ENCODE assay signal across 8 cellular contexts in genomic region chr12:67650528-67651379, GRCh38. TPM values are rescaled to one million over a fixed set of nuclear protein-coding genes. Genes with fewer than 3 reads are reported as not detected.
DNase-seq lines count a peak whose midpoint lies in the region; ATAC-seq and TF ChIP-seq lines count a peak whose summit lies in the region.

No MANE protein-coding gene starts in this region.

- H3K9ac ChIP-seq in subcutaneous abdominal adipose tissue (ENCODE audit: low read length in 5 of 5): peak overlapping the region; percentile 9 to 81 (median 72)

- peak; percentile 29 for ATAC-seq in CD8-positive, alpha-beta T cell
- peak; percentile 15 for ATAC-seq in HG02798 (IDR thresholded peaks at IDR 0.05; ENCODE audit: poor library complexity, unreplicated experiment)
- no peak for ATAC-seq in GM18867 (IDR thresholded peaks at IDR 0.05; ENCODE audit: unreplicated experiment)
- ATAC-seq in HG03354 (IDR thresholded peaks at IDR 0.05; ENCODE audit: poor library complexity, severe bottlenecking, unreplicated experiment): no peak

- H3K4me1 Mint-ChIP-seq in CD8-positive, alpha-beta T cell (ENCODE audit: low read depth): peaks cover 63% of the 10 kb centered on the region
- H3K4me1 Mint-ChIP-seq in activated naive CD4-positive, alpha-beta T cell treated with anti-CD3 and anti-CD28 coated beads, Interleukin-2, amount 50 U/mL, for 24 hours: peaks cover 66% of the 10 kb centered on the region
- H3K4me1 Mint-ChIP-seq in immature natural killer cell: peaks cover 65 to 70% of the 10 kb centered on the region in 2 donors

- H3K4me3 Mint-ChIP-seq in CD8-positive, alpha-beta T cell: peak overlapping the region; percentile 98
- peak overlapping the region; percentile 99 for H3K4me3 Mint-ChIP-seq in activated naive CD4-positive, alpha-beta T cell treated with anti-CD3 and anti-CD28 coated beads, Interleukin-2, amount 50 U/mL, for 24 hours
- H3K4me3 Mint-ChIP-seq in immature natural killer cell: peak overlapping the region; percentile 96 to 100 (median 98)

- CTCF ChIA-PET in CD8-positive, alpha-beta T cell (lab: Charles Lee): interaction anchor here (0.6 to 5.2 kb wide), 16 partner anchors 17 to 295 kb away, joined by 3 to 22 read pairs (median 5); no protein-coding TSS in a partner anchor

- H3K9me3 ChIP-seq in CD8-positive, alpha-beta T cell (ENCODE audit: low read length): no peaks in the 10 kb centered on the region
- no peaks in the 10 kb centered on the region for H3K9me3 ChIP-seq in subcutaneous abdominal adipose tissue (ENCODE audit: control insufficient read depth in 5 of 5, low read length in 5 of 5)

- peak overlapping the region; percentile 79 for H3K27ac ChIP-seq in CD8-positive, alpha-beta T cell (ENCODE audit: low read depth, low read length)
- H3K27ac ChIP-seq in subcutaneous abdominal adipose tissue (ENCODE audit: low read depth, low read length): peak overlapping the region; percentile 60

- H3K27me3 Mint-ChIP-seq in CD8-positive, alpha-beta T cell (ENCODE audit: low read depth): no peaks in the 10 kb centered on the region
- no peaks in the 10 kb centered on the region for H3K27me3 Mint-ChIP-seq in activated naive CD4-positive, alpha-beta T cell treated with anti-CD3 and anti-CD28 coated beads, Interleukin-2, amount 50 U/mL, for 24 hours
- H3K27me3 Mint-ChIP-seq in immature natural killer cell (ENCODE audit: low read depth in 3 of 3): peaks cover 8 to 20% (median 13%) of the 10 kb centered on the region in 3 donors

- intact Hi-C loops in CD8-positive, alpha-beta T cell (cut with DNase I, micrococcal nuclease): loop anchor here (1.0 to 5.0 kb wide), 7 partner anchors 47 to 380 kb away; no protein-coding TSS in a partner anchor

- POLR2A ChIA-PET in CD8-positive, alpha-beta T cell (lab: Charles Lee): interaction anchor here (0.7 to 6.7 kb wide), 7 partner anchors 20 to 887 kb away, joined by 3 to 143 read pairs (median 4); no protein-coding TSS in a partner anchor

- H3K9me3 Mint-ChIP-seq in CD8-positive, alpha-beta T cell: no peaks in the 10 kb centered on the region
- H3K9me3 Mint-ChIP-seq in activated naive CD4-positive, alpha-beta T cell treated with anti-CD3 and anti-CD28 coated beads, Interleukin-2, amount 50 U/mL, for 24 hours: no peaks in the 10 kb centered on the region
- H3K9me3 Mint-ChIP-seq in immature natural killer cell: no peaks in the 10 kb centered on the region

- H3K4me3 ChIP-seq in CD8-positive, alpha-beta T cell (ENCODE audit: low read depth, low read length): peak overlapping the region; percentile 85
- H3K4me3 ChIP-seq in subcutaneous abdominal adipose tissue (ENCODE audit: low read depth in 1 of 5, low read length in 5 of 5): peak overlapping the region; percentile 77 to 89 (median 82)

- no peak for DNase-seq in CD8-positive, alpha-beta T cell
- DNase-seq in immature natural killer cell (peak in 1 of 3 donors; percentile 13), EL (no peak)

- no peaks in the 10 kb centered on the region for H3K27me3 ChIP-seq in CD8-positive, alpha-beta T cell (ENCODE audit: insufficient read depth, low read length)
- no peaks in the 10 kb centered on the region for H3K27me3 ChIP-seq in subcutaneous abdominal adipose tissue (ENCODE audit: control insufficient read depth in 5 of 5, insufficient read depth in 4 of 5, low read length in 5 of 5)

- peaks cover 54% of the 10 kb centered on the region for H3K36me3 Mint-ChIP-seq in CD8-positive, alpha-beta T cell
- H3K36me3 Mint-ChIP-seq in activated naive CD4-positive, alpha-beta T cell treated with anti-CD3 and anti-CD28 coated beads, Interleukin-2, amount 50 U/mL, for 24 hours: peaks cover 13% of the 10 kb centered on the region
- H3K36me3 Mint-ChIP-seq in immature natural killer cell: peaks cover 0 to 12% (median 8%) of the 10 kb centered on the region in 3 donors

- no peak for TF ChIP-seq CTCF in CD8-positive, alpha-beta T cell (IDR thresholded peaks at IDR 0.05)

- H3K36me3 ChIP-seq in CD8-positive, alpha-beta T cell (ENCODE audit: insufficient read depth, low read length): no peaks in the 10 kb centered on the region
- H3K36me3 ChIP-seq in subcutaneous abdominal adipose tissue (ENCODE audit: control insufficient read depth in 5 of 5, insufficient read depth in 5 of 5, low read length in 5 of 5): no peaks in the 10 kb centered on the region

- H3K27ac Mint-ChIP-seq in CD8-positive, alpha-beta T cell: peak overlapping the region; percentile 98
- H3K27ac Mint-ChIP-seq in activated naive CD4-positive, alpha-beta T cell treated with anti-CD3 and anti-CD28 coated beads, Interleukin-2, amount 50 U/mL, for 24 hours: peak overlapping the region; percentile 97
- peak overlapping the region; percentile 71 to 98 (median 94) for H3K27ac Mint-ChIP-seq in immature natural killer cell

- H3K4me1 ChIP-seq in CD8-positive, alpha-beta T cell (ENCODE audit: insufficient read depth, low read length): peaks cover 49% of the 10 kb centered on the region
- peaks cover 2 to 38% (median 32%) of the 10 kb centered on the region in 5 donors for H3K4me1 ChIP-seq in subcutaneous abdominal adipose tissue (ENCODE audit: control insufficient read depth in 5 of 5, insufficient read depth in 5 of 5, low read length in 5 of 5)

RNA-seq across cellular contexts. Expression of gene DYRK2, which starts 2.2 kb away (rescaled TPM):
- 100 to 1,000 TPM; 118 to 122 TPM for total RNA-seq in CD8-positive, alpha-beta T cell
- 10 to 100 TPM; 30.4 to 82.4 (median 45.1) TPM for polyA plus RNA-seq in immature natural killer cell

Comparison
In these comparisons a context has a peak if more than half of its experiments do, and no peak if none do; other contexts are left out.
1. ATAC-seq: peak in CD8-positive, alpha-beta T cell (single experiment) and HG02798 (single experiment); none in GM18867 (single experiment) and HG03354 (single experiment).
2. Peak in every context shown above with its lines, with median percentiles within 50 percentile points of each other: H3K27ac Mint-ChIP-seq and H3K4me3 Mint-ChIP-seq.